Comparison of ENCODE assay signal across 13 cellular contexts in genomic region chr11:36408476-36409136, GRCh38.
A peak's percentile ranks its signal among the peaks of the same experiment; 100 is the strongest.
DNase-seq lines count a peak whose midpoint lies in the region; ATAC-seq, FAIRE-seq and TF ChIP-seq lines count a peak whose summit lies in the region.
"Had no signal": no experiment of that assay in that cellular context is flagged by ENCODE, and none has a peak within 500 bp of the region (broad histone marks: within the 10 kb centered on the region; RNA-seq: fewer than 3 reads in every experiment).

No MANE protein-coding gene starts in this region.

- WGBS in K562 (ENCODE audit: insufficient coverage, low coverage, missing lambda C conversion rate) = 26% methylated on average over 6 of the region's 6 CpGs

- BruUV-seq in K562 (replicated peaks; lab: Mats Ljungman, UMichigan) = no TSS peak

- H3K9me3 ChIP-seq in CD4-positive, CD25-positive, alpha-beta regulatory T cell (ENCODE audit: control insufficient read depth in 2 of 2, low read length in 2 of 2) = no peaks in the 10 kb centered on the region
- H3K9me3 ChIP-seq in K562 (replicated peaks; ENCODE audit: control insufficient read depth, insufficient read depth, low read depth, low read length) = no peaks in the 10 kb centered on the region
- H3K9me3 ChIP-seq in naive thymus-derived CD4-positive, alpha-beta T cell (ENCODE audit: control insufficient read depth in 2 of 3, low read length in 3 of 3) = no peaks in the 10 kb centered on the region

- no peaks in the 10 kb centered on the region for H3K9me1 ChIP-seq in K562 (ENCODE audit: control insufficient read depth, insufficient read depth, low read length)

- H3K4me1 ChIP-seq in CD4-positive, CD25-positive, alpha-beta regulatory T cell (ENCODE audit: control insufficient read depth, insufficient read depth, low read length, poor library complexity, severe bottlenecking) = peaks cover 10% of the 10 kb centered on the region
- peaks cover 10 to 40% of the 10 kb centered on the region in 2 experiments; a peak in 4 of 5 replicates for H3K4me1 ChIP-seq in K562 (replicated peaks in 1 of 2; ENCODE audit: control insufficient read depth in 2 of 2, insufficient read depth in 2 of 2, low read length in 2 of 2)
- peaks cover 13 to 47% of the 10 kb centered on the region in 2 donors for H3K4me1 ChIP-seq in naive thymus-derived CD4-positive, alpha-beta T cell (ENCODE audit: control insufficient read depth in 2 of 2, insufficient read depth in 2 of 2, low read length in 2 of 2)

- peak overlapping the region; percentile 11 to 79 (median 36) for H3K27ac Mint-ChIP-seq in CD4-positive, CD25-positive, alpha-beta regulatory T cell
- H3K27ac Mint-ChIP-seq in naive thymus-derived CD4-positive, alpha-beta T cell = peak overlapping the region in 8 of 9 donors; percentile 4 to 85 (median 56)

- H3K36me3 Mint-ChIP-seq in CD4-positive, CD25-positive, alpha-beta regulatory T cell = no peaks in the 10 kb centered on the region
- H3K36me3 Mint-ChIP-seq in naive thymus-derived CD4-positive, alpha-beta T cell = peaks cover 0 to 44% (median 0%) of the 10 kb centered on the region in 5 donors

- in situ Hi-C loops in K562 (cut with MboI) = no loop called here

- H4K20me1 ChIP-seq in K562 (replicated peaks; ENCODE audit: control insufficient read depth, insufficient read depth, low read length) = no peaks in the 10 kb centered on the region

- H3K27ac ChIP-seq in CD4-positive, CD25-positive, alpha-beta regulatory T cell (ENCODE audit: insufficient read depth, low read length, poor library complexity, severe bottlenecking) = no peak overlapping the region
- peak overlapping the region; percentile 58; the same call in 1 of the 3 replicates for H3K27ac ChIP-seq in K562 (ENCODE audit: extremely low read depth, low read depth, low read length)
- no peak overlapping the region for H3K27ac ChIP-seq in naive thymus-derived CD4-positive, alpha-beta T cell (ENCODE audit: low read depth, low read length)
- H3K27ac ChIP-seq: RWPE1 had no signal

- intact Hi-C loops in K562 (cut with micrococcal nuclease) = no loop called here
- intact Hi-C loops in naive thymus-derived CD4-positive, alpha-beta T cell (cut with micrococcal nuclease) = loop anchor here in 1 of 2 donors (1.0 to 5.0 kb wide), 3 partner anchors 14 to 44 kb away; no protein-coding TSS in a partner anchor

- peak overlapping the region; percentile 43; the same call in 1 of the 2 replicates for H3K4me2 ChIP-seq in K562 (ENCODE audit: insufficient read depth, low read length)

- no peaks in the 10 kb centered on the region for H3K27me3 ChIP-seq in CD4-positive, CD25-positive, alpha-beta regulatory T cell (ENCODE audit: control insufficient read depth, insufficient read depth, low read length)
- H3K27me3 ChIP-seq in K562 (ENCODE audit: control insufficient read depth in 2 of 2, insufficient read depth in 2 of 2, low read length in 2 of 2) = no peaks in the 10 kb centered on the region
- H3K27me3 ChIP-seq in naive thymus-derived CD4-positive, alpha-beta T cell (ENCODE audit: control insufficient read depth in 2 of 2, insufficient read depth in 2 of 2, low read length in 2 of 2) = no peaks in the 10 kb centered on the region

- no peaks in the 10 kb centered on the region for H3K79me2 ChIP-seq in K562 (ENCODE audit: control insufficient read depth, insufficient read depth, low read length)

- no peak for ATAC-seq in CD4-positive, CD25-positive, alpha-beta regulatory T cell (ENCODE audit: low read depth in 2 of 2)
- ATAC-seq in K562 = peak; percentile 15; the same call in 2 of the 3 replicates
- ATAC-seq in naive thymus-derived CD4-positive, alpha-beta T cell = no peak
- ATAC-seq in GM21737 (IDR thresholded peaks at IDR 0.05; ENCODE audit: unreplicated experiment) = no peak
- no peak for ATAC-seq in HG02884 (IDR thresholded peaks at IDR 0.05; ENCODE audit: unreplicated experiment)

- no peaks in the 10 kb centered on the region for H3K27me3 Mint-ChIP-seq in CD4-positive, CD25-positive, alpha-beta regulatory T cell
- no peaks in the 10 kb centered on the region for H3K27me3 Mint-ChIP-seq in naive thymus-derived CD4-positive, alpha-beta T cell

- H3K36me3 ChIP-seq in CD4-positive, CD25-positive, alpha-beta regulatory T cell (ENCODE audit: control insufficient read depth, insufficient read depth, low read length) = no peaks in the 10 kb centered on the region
- H3K36me3 ChIP-seq in K562 (ENCODE audit: control insufficient read depth, insufficient read depth, low read length) = no peaks in the 10 kb centered on the region
- H3K36me3 ChIP-seq in naive thymus-derived CD4-positive, alpha-beta T cell (ENCODE audit: control insufficient read depth in 2 of 3, insufficient read depth in 3 of 3, low read length in 3 of 3) = peaks cover 0 to 13% (median 0%) of the 10 kb centered on the region in 3 experiments

- H3K4me1 Mint-ChIP-seq in CD4-positive, CD25-positive, alpha-beta regulatory T cell = peaks cover 0 to 40% (median 10%) of the 10 kb centered on the region in 4 donors
- peaks cover 20 to 77% (median 40%) of the 10 kb centered on the region in 7 donors for H3K4me1 Mint-ChIP-seq in naive thymus-derived CD4-positive, alpha-beta T cell

- H3K9ac ChIP-seq in K562 (ENCODE audit: insufficient read depth in 1 of 2, low read depth in 2 of 2, low read length in 2 of 2) = peak overlapping the region in 1 of 2 experiments; percentile 0; a peak in 2 of 4 replicates

- no peak for TF ChIP-seq POLR2A in K562 (conservative IDR thresholded peaks at IDR 0.05)

- FAIRE-seq in HTR-8/SVneo (lab: Jason Lieb, UNC) (peak; percentile 23), K562 (lab: Jason Lieb, UNC) (no peak)
- FAIRE-seq: frontal cortex had no signal

- no peak overlapping the region for H3K4me3 ChIP-seq in CD4-positive, CD25-positive, alpha-beta regulatory T cell (ENCODE audit: low read depth, low read length)
- H3K4me3 ChIP-seq in K562 = no peak overlapping the region
- no peak overlapping the region for H3K4me3 ChIP-seq in naive thymus-derived CD4-positive, alpha-beta T cell (ENCODE audit: low read length)

- TF ChIP-seq CTCF in K562 (IDR thresholded peaks at IDR 0.05 in 2 of 3, conservative IDR thresholded peaks at IDR 0.05 in 1 of 3; ENCODE audit: insufficient read depth in 2 of 3, low read depth in 1 of 3, low read length in 3 of 3) = no peak

- H3K4me3 Mint-ChIP-seq in CD4-positive, CD25-positive, alpha-beta regulatory T cell = peak overlapping the region in 3 of 4 donors; percentile 3 to 64 (median 56)
- peak overlapping the region; percentile 24 to 82 (median 51) for H3K4me3 Mint-ChIP-seq in naive thymus-derived CD4-positive, alpha-beta T cell

- no peak for TF ChIP-seq RAD21 in K562 (CRISPR knock-in tag; conservative IDR thresholded peaks at IDR 0.05 in 1 of 2, IDR thresholded peaks at IDR 0.05 in 1 of 2)

- TF ChIP-seq EP300 in K562 (IDR thresholded peaks at IDR 0.05; ENCODE audit: low read length) = no peak

- peak overlapping the region; percentile 81 for H2AFZ ChIP-seq in K562 (ENCODE audit: low read depth, low read length)

- POLR2A ChIA-PET in K562 (lab: Yijun Ruan, JAX) = interaction anchor here (0.7 kb wide), 1 partner anchor 1235 kb away, joined by 6 read pairs; no protein-coding TSS in a partner anchor
- POLR2A ChIA-PET in naive thymus-derived CD4-positive, alpha-beta T cell (lab: Charles Lee) = no interaction called here

- no peak for DNase-seq in CD4-positive, CD25-positive, alpha-beta regulatory T cell
- DNase-seq in HTR-8/SVneo (ENCODE audit: insufficient read length, low spot score) = no peak
- DNase-seq in K562 (ENCODE audit: extremely low read depth in 1 of 4, low spot score in 3 of 4) = no peak
- DNase-seq in naive thymus-derived CD4-positive, alpha-beta T cell = no peak
- DNase-seq in A172 (ENCODE audit: low spot score) = no peak
- DNase-seq in NCI-H187 treated with DMSO at 0.1 percent for 48 hours (lab: John Stamatoyannopoulos, UW) = no peak
- DNase-seq: activated gamma-delta T cell, kidney glomerular epithelial cell, nucleus accumbens had no signal

- CTCF ChIA-PET in K562 (lab: Yijun Ruan, JAX; ENCODE audit: low intra/inter-chr PET ratio) = no interaction called here
- CTCF ChIA-PET in naive thymus-derived CD4-positive, alpha-beta T cell (lab: Charles Lee) = no interaction called here

- peaks cover 0 to 1% (median 0%) of the 10 kb centered on the region in 7 donors for H3K9me3 Mint-ChIP-seq in CD4-positive, CD25-positive, alpha-beta regulatory T cell
- no peaks in the 10 kb centered on the region for H3K9me3 Mint-ChIP-seq in naive thymus-derived CD4-positive, alpha-beta T cell

TF ChIP-seq in K562, 482 proteins besides CTCF, POLR2A, EP300 and RAD21 (continues in another document):
- TF ChIP-seq AFF1 (IDR thresholded peaks at IDR 0.05; ENCODE audit: low read depth in 1 of 2, partially characterized antibody in 2 of 2) = no peak
